11 cellular contexts compared by ENCODE assay signal in the genomic region with DNA sequence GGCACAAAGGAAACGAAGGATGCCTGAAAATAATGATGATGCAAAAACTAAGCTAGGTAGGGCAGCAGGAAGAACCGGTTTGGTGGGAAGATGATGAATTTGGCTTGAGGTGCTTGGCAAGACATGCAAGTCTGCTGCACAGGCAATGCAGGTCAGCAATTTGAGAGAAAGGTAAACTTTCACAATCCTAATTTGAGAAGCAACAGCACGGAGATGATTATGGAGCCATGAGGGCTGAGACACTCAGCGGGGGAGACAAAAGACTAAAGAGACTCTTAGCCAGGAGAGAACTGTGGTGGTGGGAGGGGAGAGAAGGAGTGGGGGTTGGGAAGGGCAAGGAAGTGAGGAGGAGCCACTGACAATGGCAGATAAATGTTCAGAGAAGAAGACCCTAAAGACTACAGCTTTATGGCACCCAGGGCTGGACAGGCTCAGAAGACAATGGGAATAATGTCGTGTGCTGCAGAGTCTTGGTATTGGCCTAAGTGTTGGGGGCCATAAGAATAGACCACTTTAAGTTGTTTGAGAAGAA. TPM values are rescaled to one million over a fixed set of nuclear protein-coding genes. Genes with fewer than 3 reads are reported as not detected.
DNase-seq lines count a peak whose midpoint lies in the region; ATAC-seq and TF ChIP-seq lines count a peak whose summit lies in the region.
"Had no signal": no experiment of that assay in that cellular context is flagged by ENCODE, and none has a peak within 500 bp of the region (broad histone marks: within the 10 kb centered on the region; RNA-seq: fewer than 3 reads in every experiment).

No MANE protein-coding gene starts in this region.

- H3K36me3 ChIP-seq in DOHH2 (ENCODE audit: control insufficient read depth, low read length): no peaks in the 10 kb centered on the region
- H3K36me3 ChIP-seq in endodermal cell (ENCODE audit: control insufficient read depth, insufficient read depth, low read length): no peaks in the 10 kb centered on the region
- no peaks in the 10 kb centered on the region for H3K36me3 ChIP-seq in parathyroid adenoma (ENCODE audit: control insufficient read depth, insufficient read depth, low read length)
- no peaks in the 10 kb centered on the region for H3K36me3 ChIP-seq in tibial artery

- no peaks in the 10 kb centered on the region for H3K36me3 Mint-ChIP-seq in endodermal cell (ENCODE audit: low read depth)
- H3K36me3 Mint-ChIP-seq: activated naive CD4-positive, alpha-beta T cell treated with anti-CD3 and anti-CD28 coated beads, Interleukin-2, amount 50 U/mL, for 24 hours had no signal

- H3K9me3 Mint-ChIP-seq in endodermal cell: peaks cover 4% of the 10 kb centered on the region
- H3K9me3 Mint-ChIP-seq: activated naive CD4-positive, alpha-beta T cell treated with anti-CD3 and anti-CD28 coated beads, Interleukin-2, amount 50 U/mL, for 24 hours had no signal

- H3K9ac ChIP-seq in endodermal cell (ENCODE audit: extremely low read depth, low read length, poor library complexity, severe bottlenecking) (no peak overlapping the region), parathyroid adenoma (no peak overlapping the region)

- H2AFZ ChIP-seq in parathyroid adenoma: peak overlapping the region; percentile 74

- H3K9me2 ChIP-seq in DOHH2 (replicated peaks; ENCODE audit: control insufficient read depth, low read length): no peaks in the 10 kb centered on the region

- 0 out of 2 replicates have a peak, but pooled peaks cover 3% of the 10 kb centered on the region for H3F3A ChIP-seq in DOHH2 (ENCODE audit: control insufficient read depth, insufficient read depth)

- TF ChIP-seq CTCF in DOHH2 (IDR thresholded peaks at IDR 0.05; ENCODE audit: low read depth, low read length, poor library complexity, severe bottlenecking) (no peak), LNCaP clone FGC (IDR thresholded peaks at IDR 0.05; ENCODE audit: control insufficient read depth, extremely low read depth, insufficient read depth) (no peak), endodermal cell (conservative IDR thresholded peaks at IDR 0.05) (no peak), parathyroid adenoma (IDR thresholded peaks at IDR 0.05) (no peak), tibial artery (IDR thresholded peaks at IDR 0.05) (no peak)

- H3K4me3 Mint-ChIP-seq in endodermal cell: no peak overlapping the region
- H3K4me3 Mint-ChIP-seq: activated naive CD4-positive, alpha-beta T cell treated with anti-CD3 and anti-CD28 coated beads, Interleukin-2, amount 50 U/mL, for 24 hours; T-helper 2 cell treated with Interferon-gamma antibody and Interleukin-4, amounts not matched to agents 5 μg/mL and 100 μg/mL, for 36 hours had no signal

- H3K4me3 ChIP-seq in DOHH2 (ENCODE audit: low read length): peak overlapping the region; percentile 22; the same call in 1 of the 2 replicates
- H3K4me3 ChIP-seq in LNCaP clone FGC (ENCODE audit: low read depth, low read length): peak overlapping the region; percentile 22
- H3K4me3 ChIP-seq in endodermal cell (ENCODE audit: low read length): no peak overlapping the region
- peak overlapping the region; percentile 20 for H3K4me3 ChIP-seq in parathyroid adenoma (ENCODE audit: low read depth, low read length)
- H3K4me3 ChIP-seq in tibial artery: no peak overlapping the region

- peaks cover 14% of the 10 kb centered on the region for H3K4me1 Mint-ChIP-seq in endodermal cell

- H3K9me3 ChIP-seq in DOHH2 (ENCODE audit: control insufficient read depth, insufficient read depth, low read length) (peaks cover 12% of the 10 kb centered on the region), endodermal cell (ENCODE audit: control insufficient read depth, low read length) (peaks cover 14% of the 10 kb centered on the region), parathyroid adenoma (ENCODE audit: control insufficient read depth, low read length) (no peaks in the 10 kb centered on the region), tibial artery (peaks cover 0 to 9% (median 0%) of the 10 kb centered on the region in 3 donors)

- ATAC-seq in GM21528 (IDR thresholded peaks at IDR 0.05; ENCODE audit: low FRiP score, unreplicated experiment): no peak

- H3K4me2 ChIP-seq in DOHH2 (ENCODE audit: low read length): peak overlapping the region; percentile 56
- H3K4me2 ChIP-seq in parathyroid adenoma (ENCODE audit: low read length): peak overlapping the region; percentile 49

- intact Hi-C loops in tibial artery (cut with DNase I; ENCODE audit: low total_unique reads): no loop called here

- H3K27me3 ChIP-seq in DOHH2 (ENCODE audit: control insufficient read depth, low read length) (no peaks in the 10 kb centered on the region; the same call in 1 of the 2 replicates), endodermal cell (ENCODE audit: control insufficient read depth, insufficient read depth, low read length, poor library complexity, severe bottlenecking) (no peaks in the 10 kb centered on the region), parathyroid adenoma (ENCODE audit: control insufficient read depth, insufficient read depth, low read length) (no peaks in the 10 kb centered on the region), tibial artery (peaks cover 0 to 3% of the 10 kb centered on the region in 2 donors)

- 65 to 69% methylated on average over 5 of the region's 5 CpGs for whole genome bisulfite sequencing in endodermal cell (ENCODE audit: insufficient coverage in 1 of 2, insufficient read length in 1 of 2), 2 experiments

- H3K4me1 ChIP-seq in DOHH2 (ENCODE audit: control insufficient read depth, low read length) (peaks cover 18% of the 10 kb centered on the region), endodermal cell (ENCODE audit: control insufficient read depth, insufficient read depth, low read length) (peaks cover 10% of the 10 kb centered on the region), parathyroid adenoma (peaks cover 8% of the 10 kb centered on the region), tibial artery (no peaks in the 10 kb centered on the region)

- H3K27ac Mint-ChIP-seq in endodermal cell: no peak overlapping the region
- H3K27ac Mint-ChIP-seq: activated naive CD4-positive, alpha-beta T cell treated with anti-CD3 and anti-CD28 coated beads, Interleukin-2, amount 50 U/mL, for 24 hours; T-helper 2 cell treated with Interferon-gamma antibody and Interleukin-4, amounts not matched to agents 5 μg/mL and 100 μg/mL, for 36 hours had no signal

- H4K20me1 ChIP-seq in DOHH2 (ENCODE audit: control insufficient read depth, insufficient read depth, low read depth, low read length): no peaks in the 10 kb centered on the region

- H3K79me2 ChIP-seq in DOHH2 (ENCODE audit: control insufficient read depth, low read length) (no peaks in the 10 kb centered on the region), parathyroid adenoma (no peaks in the 10 kb centered on the region)

- DNase-seq in LNCaP clone FGC (ENCODE audit: low read depth): peak; percentile 92
- DNase-seq in endodermal cell: peak; percentile 58
- no peak for DNase-seq in epidermal melanocyte (ENCODE audit: insufficient read length, low spot score)
- DNase-seq in tibial artery: no peak
- no peak for DNase-seq in midbrain (lab: John Stamatoyannopoulos, UW)

- H3K27ac ChIP-seq in DOHH2 (ENCODE audit: low read depth, low read length): peak overlapping the region; percentile 41
- no peak overlapping the region for H3K27ac ChIP-seq in endodermal cell (ENCODE audit: low read depth, low read length)
- peak overlapping the region; percentile 79 for H3K27ac ChIP-seq in parathyroid adenoma
- no peak overlapping the region for H3K27ac ChIP-seq in tibial artery

- H3K27me3 Mint-ChIP-seq in endodermal cell (ENCODE audit: insufficient read depth): no peaks in the 10 kb centered on the region
- H3K27me3 Mint-ChIP-seq: activated naive CD4-positive, alpha-beta T cell treated with anti-CD3 and anti-CD28 coated beads, Interleukin-2, amount 50 U/mL, for 24 hours had no signal

RNA-seq across cellular contexts. Expression of a gene that starts 19.4 kb away (rescaled TPM):
- total RNA-seq in endodermal cell: 10 to 100 TPM; 26.4 to 36.3 TPM
- polyA plus RNA-seq in endodermal cell (2013, experiment 1 of 2): 30.9 TPM
- 26.1 TPM for polyA plus RNA-seq in endodermal cell (2013, experiment 2 of 2)

RNA-seq across cellular contexts. Expression of a gene that starts 59.4 kb away (rescaled TPM):
- total RNA-seq in endodermal cell: under 1 TPM in 1 of 2 donors, not detected in 1; 0.13 TPM
- polyA plus RNA-seq in endodermal cell (2013, experiment 1 of 2): 0.53 TPM
- 0.08 TPM for polyA plus RNA-seq in endodermal cell (2013, experiment 2 of 2)
- total RNA-seq: fibroblast of villous mesenchyme had no signal

Comparison
In these comparisons a context has a peak if more than half of its experiments do, and no peak if none do; other contexts are left out.
1. H3K27ac ChIP-seq: peak in DOHH2 (single experiment) and parathyroid adenoma (single experiment); none in endodermal cell (single experiment) and tibial artery (0 of 2).
2. H3K4me3 ChIP-seq: peak in DOHH2 (single experiment), LNCaP clone FGC (single experiment) and parathyroid adenoma (single experiment); none in endodermal cell (single experiment) and tibial artery (0 of 2).
3. DNase-seq: peak in LNCaP clone FGC (single experiment) and endodermal cell (single experiment); none in epidermal melanocyte (single experiment), tibial artery (0 of 2) and midbrain (single experiment).